Comparison of ENCODE assay signal across 9 cellular contexts in genomic region chrX:30822068-30822671, GRCh38.
DNase-seq lines count a peak whose midpoint lies in the region; ATAC-seq and TF ChIP-seq lines count a peak whose summit lies in the region.
"Had no signal": no experiment of that assay in that cellular context is flagged by ENCODE, and none has a peak within 500 bp of the region (broad histone marks: within the 10 kb centered on the region; RNA-seq: fewer than 3 reads in every experiment).

No MANE protein-coding gene starts in this region.

- H3K4me3 ChIP-seq in hepatocyte (no peak overlapping the region), stomach (no peak overlapping the region)

- no peaks in the 10 kb centered on the region for H3K27me3 ChIP-seq in H9 (ENCODE audit: insufficient read depth, low read length)
- no peaks in the 10 kb centered on the region for H3K27me3 ChIP-seq in hepatocyte
- H3K27me3 ChIP-seq in stomach, result no peaks in the 10 kb centered on the region

- H3K9me3 Mint-ChIP-seq in H9, result peaks cover 48 to 49% of the 10 kb centered on the region in 2 experiments
- no peaks in the 10 kb centered on the region for H3K9me3 Mint-ChIP-seq in glutamatergic neuron (ENCODE audit: unreplicated experiment)

- no peak for DNase-seq in H9
- DNase-seq in MV-4-11 (lab: John Stamatoyannopoulos, UW), result peak; percentile 58
- DNase-seq in hepatocyte (ENCODE audit: low spot score), result peak; percentile 7
- DNase-seq in stomach, result no peak
- DNase-seq in glutamatergic neuron, result no peak
- no peak for DNase-seq in NCI-H2107 treated with DMSO at 0.1 percent for 48 hours (lab: John Stamatoyannopoulos, UW; ENCODE audit: unreplicated experiment)
- no peak for DNase-seq in NCI-H748 (lab: John Stamatoyannopoulos, UW; ENCODE audit: unreplicated experiment)
- DNase-seq: stimulated activated CD4-positive, alpha-beta T cell treated with anti-CD3 and anti-CD28 coated beads, Interleukin-1b, Interleukin-23, amount 100 ng/mL, for 48 hours had no signal

- intact Hi-C loops in stomach (cut with DNase I; ENCODE audit: low total_unique reads), result no loop called here

- no peak for TF ChIP-seq POLR2A in stomach (IDR thresholded peaks at IDR 0.05)

- no peak overlapping the region for H3K23ac ChIP-seq in H9 (ENCODE audit: insufficient read length, low read depth, low read length)

- no peaks in the 10 kb centered on the region for H3K23me2 ChIP-seq in H9 (ENCODE audit: insufficient read length, low read depth, low read length, poor library complexity, severe bottlenecking)

- no peak overlapping the region for H3T11ph ChIP-seq in H9 (ENCODE audit: low read length)

- H3K4me1 ChIP-seq in H9 (ENCODE audit: insufficient read depth, low read length), result no peaks in the 10 kb centered on the region
- no peaks in the 10 kb centered on the region for H3K4me1 ChIP-seq in hepatocyte (ENCODE audit: insufficient read depth)
- no peaks in the 10 kb centered on the region for H3K4me1 ChIP-seq in stomach

- H2BK12ac ChIP-seq in H9 (ENCODE audit: insufficient read length, low read depth, low read length), result no peak overlapping the region

- no peaks in the 10 kb centered on the region for H3K9me3 ChIP-seq in H9 (ENCODE audit: control insufficient read depth, low read depth, low read length)
- no peaks in the 10 kb centered on the region for H3K9me3 ChIP-seq in hepatocyte (ENCODE audit: low read depth)
- no peaks in the 10 kb centered on the region for H3K9me3 ChIP-seq in stomach

- H2BK5ac ChIP-seq in H9 (ENCODE audit: insufficient read length, low read length), result no peak overlapping the region

- no peak overlapping the region for H3K56ac ChIP-seq in H9 (ENCODE audit: insufficient read length, low read depth, low read length)

- H2AK5ac ChIP-seq in H9 (ENCODE audit: insufficient read length, low read length), result no peak overlapping the region

- H3K27ac ChIP-seq in H9 (ENCODE audit: insufficient read length, low read depth, low read length), result no peak overlapping the region
- H3K27ac ChIP-seq in hepatocyte, result no peak overlapping the region
- no peak overlapping the region for H3K27ac ChIP-seq in stomach

- peak; percentile 76 for ATAC-seq in GM18511 (IDR thresholded peaks at IDR 0.05; ENCODE audit: unreplicated experiment)

- H3K36me3 Mint-ChIP-seq in H9 (ENCODE audit: insufficient read depth in 1 of 3, low read depth in 3 of 3), result peaks cover 0 to 3% (median 0%) of the 10 kb centered on the region in 3 experiments; a peak in 2 of 7 replicates
- no peaks in the 10 kb centered on the region for H3K36me3 Mint-ChIP-seq in glutamatergic neuron (ENCODE audit: unreplicated experiment)

- no peak overlapping the region for H3K9ac ChIP-seq in H9 (ENCODE audit: extremely low read depth, insufficient read length, low read length)

- no peaks in the 10 kb centered on the region for H3K79me1 ChIP-seq in H9 (ENCODE audit: insufficient read depth, low read depth, low read length, poor library complexity, severe bottlenecking)

- H3K79me2 ChIP-seq in H9 (ENCODE audit: insufficient read depth, low read length) (no peaks in the 10 kb centered on the region), hepatocyte (no peaks in the 10 kb centered on the region)

- H2BK120ac ChIP-seq in H9 (ENCODE audit: low read depth, low read length, poor library complexity, severe bottlenecking), result no peak overlapping the region

- H2BK20ac ChIP-seq in H9 (ENCODE audit: low read depth, low read length, poor library complexity, severe bottlenecking), result no peak overlapping the region

- TF ChIP-seq CTCF in H9 (conservative IDR thresholded peaks at IDR 0.05) (peak; percentile 39; the same call in 2 of the 3 replicates), hepatocyte (IDR thresholded peaks at IDR 0.05; ENCODE audit: poor library complexity) (no peak), stomach (IDR thresholded peaks at IDR 0.05) (no peak), glutamatergic neuron (IDR thresholded peaks at IDR 0.05; ENCODE audit: partially characterized antibody, unreplicated experiment) (no peak)

- peak overlapping the region in 1 of 3 experiments; percentile 66; a peak in 1 of 7 replicates for H3K27ac Mint-ChIP-seq in H9
- H3K27ac Mint-ChIP-seq in glutamatergic neuron (ENCODE audit: unreplicated experiment), result no peak overlapping the region

- peaks cover 9 to 13% of the 10 kb centered on the region in 2 experiments for H3K4me1 Mint-ChIP-seq in H9
- H3K4me1 Mint-ChIP-seq in glutamatergic neuron (ENCODE audit: low read depth, unreplicated experiment), result no peaks in the 10 kb centered on the region

- H3K36me3 ChIP-seq in hepatocyte (replicated peaks; ENCODE audit: insufficient read depth, low read depth), result no peaks in the 10 kb centered on the region
- no peaks in the 10 kb centered on the region for H3K36me3 ChIP-seq in stomach

- WGBS in H9 (ENCODE audit: extremely low coverage, insufficient read length, low lambda C conversion rate), result no CpG with 5 or more reads among the region's 3 CpGs
- whole genome bisulfite sequencing in hepatocyte (ENCODE audit: low lambda C conversion rate, missing lambda C conversion rate), result 43% methylated on average over 3 of the region's 3 CpGs
- WGBS in stomach, 5 donors, result 36 to 66% (median 56%) methylated on average over 3 of the region's 3 CpGs

- no peak overlapping the region for H3K4ac ChIP-seq in H9 (ENCODE audit: low read depth, low read length)

- H3K4me3 Mint-ChIP-seq in H9 (no peak overlapping the region), glutamatergic neuron (ENCODE audit: unreplicated experiment) (no peak overlapping the region)

- H4K20me1 ChIP-seq in H9 (ENCODE audit: control insufficient read depth, insufficient read depth, insufficient read length), result no peaks in the 10 kb centered on the region
- no peaks in the 10 kb centered on the region for H4K20me1 ChIP-seq in hepatocyte (ENCODE audit: insufficient read depth, poor library complexity, severe bottlenecking)

- H4K5ac ChIP-seq in H9 (ENCODE audit: insufficient read length, low read depth, low read length), result no peak overlapping the region

- no peak for TF ChIP-seq EP300 in stomach (IDR thresholded peaks at IDR 0.05)

- H3K18ac ChIP-seq in H9 (ENCODE audit: insufficient read length, low read depth, low read length), result no peak overlapping the region

- no peak overlapping the region for H4K91ac ChIP-seq in H9 (ENCODE audit: insufficient read length, low read depth, low read length)

- H3K9me2 ChIP-seq in hepatocyte (replicated peaks; ENCODE audit: insufficient read depth), result no peaks in the 10 kb centered on the region

- H2AFZ ChIP-seq in H9 (ENCODE audit: low read length) (no peak overlapping the region), hepatocyte (no peak overlapping the region)

- H3K27me3 Mint-ChIP-seq in H9 (ENCODE audit: low read depth), result no peaks in the 10 kb centered on the region
- peaks cover 2% of the 10 kb centered on the region for H3K27me3 Mint-ChIP-seq in glutamatergic neuron (ENCODE audit: unreplicated experiment)

- H4K8ac ChIP-seq in H9 (replicated peaks; ENCODE audit: insufficient read length, low read depth, low read length), result no peak overlapping the region

- H2BK15ac ChIP-seq in H9 (ENCODE audit: low read depth, low read length), result no peak overlapping the region

- no peak overlapping the region for H3K4me2 ChIP-seq in H9 (ENCODE audit: insufficient read depth, insufficient read length, low read length)
- no peak overlapping the region for H3K4me2 ChIP-seq in hepatocyte

- no peak overlapping the region for H3K14ac ChIP-seq in H9 (ENCODE audit: insufficient read depth, low read length)

Comparison
In these comparisons a context has a peak if more than half of its experiments do, and no peak if none do; other contexts are left out.
1. DNase-seq: peak in MV-4-11 (single experiment) and hepatocyte (single experiment); none in H9 (single experiment), stomach (single experiment), glutamatergic neuron (single experiment), NCI-H2107 treated with DMSO at 0.1 percent for 48 hours (single experiment) and NCI-H748 (single experiment).